In the genomic region with DNA sequence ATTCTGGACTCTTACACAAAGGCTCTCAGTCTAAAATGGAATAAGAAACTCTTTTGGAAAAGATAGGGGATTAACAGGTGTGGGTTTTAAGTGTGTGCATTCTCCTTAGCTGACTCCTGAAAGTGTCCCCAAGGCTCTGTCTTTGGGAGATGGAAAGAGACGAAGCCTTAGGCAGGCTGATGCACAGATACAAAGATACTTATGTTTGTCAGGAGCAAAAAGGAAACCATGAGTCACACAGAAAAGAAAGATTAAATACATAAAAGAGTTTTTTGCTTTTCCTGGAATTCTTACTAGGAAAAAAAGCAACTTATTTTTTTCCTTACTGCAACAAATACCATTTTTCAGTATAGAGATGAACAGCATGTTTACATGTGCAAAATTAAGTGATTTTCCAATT, we compare ENCODE assay signal across 24 cellular contexts. TPM values are rescaled to one million over a fixed set of nuclear protein-coding genes. Genes with fewer than 3 reads are reported as not detected.
A peak's percentile ranks its signal among the peaks of the same experiment; 100 is the strongest.
DNase-seq lines count a peak whose midpoint lies in the region; ATAC-seq, FAIRE-seq and TF ChIP-seq lines count a peak whose summit lies in the region.
"Had no signal": no experiment of that assay in that cellular context is flagged by ENCODE, and none has a peak within 500 bp of the region (broad histone marks: within the 10 kb centered on the region; RNA-seq: fewer than 3 reads in every experiment).

No MANE protein-coding gene starts in this region.

- TF ChIP-seq CTCF in heart left ventricle (IDR thresholded peaks at IDR 0.05) = no peak
- no peak for TF ChIP-seq CTCF in mammary epithelial cell (conservative IDR thresholded peaks at IDR 0.05 in 1 of 2, IDR thresholded peaks at IDR 0.05 in 1 of 2; ENCODE audit: extremely low read depth in 1 of 2, insufficient read depth in 1 of 2, low read depth in 1 of 2, low read length in 2 of 2)
- no peak for TF ChIP-seq CTCF in uterus (IDR thresholded peaks at IDR 0.05)

- H3K79me2 ChIP-seq in mammary epithelial cell (ENCODE audit: insufficient read depth, low read length) = no peaks in the 10 kb centered on the region

- in situ Hi-C loops in mammary epithelial cell (cut with MboI; ENCODE audit: low sequenced_read_pairs in 2 of 2) = no loop called here

- TF ChIP-seq POLR2A in heart left ventricle (IDR thresholded peaks at IDR 0.05) = no peak
- TF ChIP-seq POLR2A in uterus (IDR thresholded peaks at IDR 0.05) = no peak
- TF ChIP-seq POLR2A in H54 (IDR thresholded peaks at IDR 0.05; ENCODE audit: low read depth, low read length) = no peak

- peak in 2 of 4 donors; percentile 45 to 50 for ATAC-seq in heart left ventricle
- no peak for ATAC-seq in right cardiac atrium
- ATAC-seq: stimulated activated naive B cell treated with anti-CD40 and anti-IgM and Interleukin-4, amounts not matched to agents 10 μg/mL and 1 μg/mL and 100 μg/mL, for 72 hours had no signal

- 39 to 50% (median 44%) methylated on average over 1 of the region's 1 CpG for WGBS in heart left ventricle, 4 donors
- 20% methylated on average over 1 of the region's 1 CpG for WGBS in right cardiac atrium
- 0% methylated on average over 1 of the region's 1 CpG for WGBS in mammary epithelial cell (ENCODE audit: low coverage, missing lambda C conversion rate)

- DNase-seq in heart left ventricle (no peak), right cardiac atrium (no peak), mammary epithelial cell (peak; percentile 31), foreskin melanocyte (peak; percentile 68), uterus (no peak), H54 (ENCODE audit: insufficient read length, low spot score) (no peak), SHP77 treated with DMSO at 0.1 percent for 48 hours (lab: John Stamatoyannopoulos, UW) (no peak)
- DNase-seq in activated CD4-positive, alpha-beta T cell treated with anti-CD3 and anti-CD28 coated beads for 48 hours = no peak
- DNase-seq: activated CD8-positive, alpha-beta memory T cell treated with anti-CD3 and anti-CD28 coated beads for 24 hours; activated naive CD8-positive, alpha-beta T cell treated with anti-CD3 and anti-CD28 coated beads for 36 hours; CD4-positive, CD25-positive, alpha-beta regulatory T cell; DMS53; effector CD4-positive, alpha-beta T cell; hippocampal formation; KBM-7; kidney; NCI-H1048; NCI-H2029 treated with DMSO at 0.1 percent for 48 hours; NCI-H510A; Right ventricle myocardium superior; stimulated activated naive B cell treated with anti-CD40 and anti-IgM and Interleukin-4, amounts not matched to agents 10 μg/mL and 1 μg/mL and 100 μg/mL, for 72 hours had no signal

- H3K36me3 ChIP-seq in heart left ventricle = no peaks in the 10 kb centered on the region
- H3K36me3 ChIP-seq in mammary epithelial cell (ENCODE audit: insufficient read depth, low read length) = no peaks in the 10 kb centered on the region
- no peaks in the 10 kb centered on the region for H3K36me3 ChIP-seq in uterus

- dilution Hi-C loops in mammary epithelial cell (cut with HindIII; ENCODE audit: low sequenced_read_pairs) = no loop called here

- peaks cover 0 to 6% (median 0%) of the 10 kb centered on the region in 12 donors for H3K9me3 ChIP-seq in heart left ventricle
- H3K9me3 ChIP-seq in right cardiac atrium (ENCODE audit: control insufficient read depth, low read length) = no peaks in the 10 kb centered on the region
- no peaks in the 10 kb centered on the region for H3K9me3 ChIP-seq in mammary epithelial cell (replicated peaks; ENCODE audit: insufficient read depth, low read length)
- H3K9me3 ChIP-seq in uterus = no peaks in the 10 kb centered on the region

- intact Hi-C loops in heart left ventricle (cut with DNase I) = no loop called here
- intact Hi-C loops in right cardiac atrium (cut with DNase I) = no loop called here
- intact Hi-C loops in mammary epithelial cell (cut with micrococcal nuclease) = no loop called here
- intact Hi-C loops in uterus (cut with DNase I; ENCODE audit: low total_unique reads) = no loop called here

- FAIRE-seq in H54 (lab: Jason Lieb, UNC) = no peak
- FAIRE-seq: bronchial epithelial cell, GM19239, kidney had no signal

- peaks cover 0 to 5% (median 0%) of the 10 kb centered on the region in 12 donors for H3K4me1 ChIP-seq in heart left ventricle
- H3K4me1 ChIP-seq in right cardiac atrium (ENCODE audit: control insufficient read depth, insufficient read depth, low read length) = peaks cover 2% of the 10 kb centered on the region
- H3K4me1 ChIP-seq in mammary epithelial cell (ENCODE audit: insufficient read depth, low read length) = no peaks in the 10 kb centered on the region
- no peaks in the 10 kb centered on the region for H3K4me1 ChIP-seq in uterus

- BruUV-seq in mammary epithelial cell (replicated peaks; lab: Mats Ljungman, UMichigan) = no TSS peak

- H3K4me2 ChIP-seq in mammary epithelial cell (ENCODE audit: insufficient read depth, low read depth, low read length) = peak overlapping the region; percentile 52

- peak overlapping the region in 7 of 12 donors; percentile 4 to 69 (median 37) for H3K27ac ChIP-seq in heart left ventricle
- H3K27ac ChIP-seq in right cardiac atrium (ENCODE audit: low read length) = no peak overlapping the region
- H3K27ac ChIP-seq in mammary epithelial cell (ENCODE audit: insufficient read depth, low read depth, low read length) = no peak overlapping the region
- H3K27ac ChIP-seq in uterus = peak overlapping the region; percentile 43 to 66

- H4K20me1 ChIP-seq in mammary epithelial cell (ENCODE audit: insufficient read depth, low read length) = no peaks in the 10 kb centered on the region

- H3K27me3 ChIP-seq in heart left ventricle (no peaks in the 10 kb centered on the region), right cardiac atrium (ENCODE audit: control insufficient read depth, insufficient read depth) (no peaks in the 10 kb centered on the region), mammary epithelial cell (ENCODE audit: insufficient read depth, low read length) (no peaks in the 10 kb centered on the region), uterus (no peaks in the 10 kb centered on the region)

- H2AFZ ChIP-seq in mammary epithelial cell (ENCODE audit: low read depth, low read length) = peak overlapping the region; percentile 63

- H3K4me3 ChIP-seq in heart left ventricle = peak overlapping the region in 1 of 12 donors; percentile 12
- no peak overlapping the region for H3K4me3 ChIP-seq in right cardiac atrium (ENCODE audit: low read length)
- H3K4me3 ChIP-seq in mammary epithelial cell (replicated peaks in 1 of 3; ENCODE audit: insufficient read depth in 1 of 3, low read depth in 2 of 3, low read length in 3 of 3) = no peak overlapping the region
- no peak overlapping the region for H3K4me3 ChIP-seq in uterus

- H3K9ac ChIP-seq in mammary epithelial cell (ENCODE audit: insufficient read depth, low read length) = no peak overlapping the region

- CTCF ChIA-PET in mammary epithelial cell (lab: Charles Lee; ENCODE audit: low non-redundant PET) = no interaction called here

RNA-seq across cellular contexts. Expression of a gene that starts 23.8 kb away (rescaled TPM):
- total RNA-seq in heart left ventricle (10 to 100 TPM; 11.7 to 96.6 (median 33.1) TPM), right cardiac atrium (10 to 100 TPM; 33.2 to 69.5 (median 51.5) TPM), mammary epithelial cell (1 to 10 TPM in 1 of 2 donors, under 1 TPM in 1; 0.67 to 2.0 TPM), uterus (100 to 1,000 TPM in 2 of 4 donors, 10 to 100 TPM in 2; 38.8 to 156 (median 89.2) TPM)
- polyA plus RNA-seq in heart left ventricle (1 to 10 TPM; 7.8 to 9.4 TPM), right cardiac atrium (14.5 TPM), mammary epithelial cell (0.24 TPM)
- not detected for polyA minus RNA-seq in mammary epithelial cell
- total RNA-seq: CD4-positive, CD25-positive, alpha-beta regulatory T cell had no signal
- polyA plus RNA-seq: neural cell had no signal

Comparison
In these comparisons a context has a peak if more than half of its experiments do, and no peak if none do; other contexts are left out.
1. H3K27ac ChIP-seq: peak in heart left ventricle (7 of 12) and uterus (2 of 2); none in right cardiac atrium (single experiment) and mammary epithelial cell (single experiment).
2. DNase-seq: peak in mammary epithelial cell (single experiment) and foreskin melanocyte (single experiment); none in heart left ventricle (0 of 5), right cardiac atrium (0 of 3), uterus (0 of 2), activated CD4-positive, alpha-beta T cell treated with anti-CD3 and anti-CD28 coated beads for 48 hours (single experiment), H54 (single experiment) and SHP77 treated with DMSO at 0.1 percent for 48 hours (single experiment).
3. RNA of a gene that starts 23.8 kb away (total RNA-seq): 38.8 to 156 TPM in uterus, 33.2 to 69.5 TPM in right cardiac atrium and 11.7 to 96.6 TPM in heart left ventricle; 0.67 to 2.0 TPM in mammary epithelial cell; every median in the first group is over 4 times any median in the second.